In genomic region chr20:57251949-57252348, GRCh38 we compare ENCODE assay signal across 19 cellular contexts. TPM values are rescaled to one million over a fixed set of nuclear protein-coding genes. Genes with fewer than 3 reads are reported as not detected.
"Had no signal": no experiment of that assay in that cellular context is flagged by ENCODE, and none has a peak within 500 bp of the region (broad histone marks: within the 10 kb centered on the region; RNA-seq: fewer than 3 reads in every experiment).

No MANE protein-coding gene starts in this region.

- H3K9me3 Mint-ChIP-seq: activated naive CD8-positive, alpha-beta T cell treated with anti-CD3 and anti-CD28 coated beads, Interleukin-2, amount 50 U/mL, for 24 hours; activated T-helper 17 cell treated with anti-CD3 and anti-CD28 coated beads, Interleukin-2, amount 50 U/mL, for 72 hours; immature natural killer cell; stimulated activated effector memory CD8-positive, alpha-beta T cell treated with anti-CD3 and anti-CD28 coated beads, Interleukin-12 subunit alpha, Interleukin-12 subunit beta, amount 100 ng/mL, for 72 hours had no signal

- H3K27ac ChIP-seq: gastrocnemius medialis, heart left ventricle, lower lobe of right lung, ovary, thoracic aorta, uterus had no signal

- H3K4me1 ChIP-seq: gastrocnemius medialis, lower lobe of right lung, uterus had no signal

- H3K4me3 Mint-ChIP-seq: activated naive CD8-positive, alpha-beta T cell treated with anti-CD3 and anti-CD28 coated beads, Interleukin-2, amount 50 U/mL, for 24 hours; activated T-helper 17 cell treated with anti-CD3 and anti-CD28 coated beads, Interleukin-2, amount 50 U/mL, for 72 hours; mesothelial cell of epicardium; stimulated activated effector memory CD8-positive, alpha-beta T cell treated with anti-CD3 and anti-CD28 coated beads, Interleukin-12 subunit alpha, Interleukin-12 subunit beta, amount 100 ng/mL, for 72 hours had no signal

- H3K27me3 ChIP-seq: ovary, uterus had no signal

- H3K9me3 ChIP-seq: gastrocnemius medialis, lower lobe of right lung, ovary, thoracic aorta, uterus had no signal

- H3K4me1 Mint-ChIP-seq: activated T-helper 17 cell treated with anti-CD3 and anti-CD28 coated beads, Interleukin-2, amount 50 U/mL, for 72 hours had no signal

- DNase-seq: activated CD4-positive, CD25-positive, alpha-beta regulatory T cell treated with anti-CD3 and anti-CD28 coated beads, Interleukin-2, amount 50 U/mL, for 72 hours; activated naive CD4-positive, alpha-beta T cell treated with Interleukin-2 at 50 U/mL for 16 hours; aorta; dermis blood vessel endothelial cell; effector memory CD8-positive, alpha-beta T cell; gastrocnemius medialis; immature natural killer cell; lower lobe of right lung; ovary; stimulated activated CD4-positive, alpha-beta T cell treated with anti-CD3 and anti-CD28 coated beads, Interleukin-12 subunit alpha, Interleukin-12 subunit beta, amount 100 ng/mL, for 4 hours; T-helper 9 cell; uterus had no signal

- H3K27ac Mint-ChIP-seq: activated naive CD8-positive, alpha-beta T cell treated with anti-CD3 and anti-CD28 coated beads, Interleukin-2, amount 50 U/mL, for 24 hours; activated T-helper 17 cell treated with anti-CD3 and anti-CD28 coated beads, Interleukin-2, amount 50 U/mL, for 72 hours; effector memory CD8-positive, alpha-beta T cell; mesothelial cell of epicardium; stimulated activated effector memory CD8-positive, alpha-beta T cell treated with anti-CD3 and anti-CD28 coated beads, Interleukin-12 subunit alpha, Interleukin-12 subunit beta, amount 100 ng/mL, for 72 hours had no signal

- H3K36me3 Mint-ChIP-seq: immature natural killer cell; stimulated activated effector memory CD8-positive, alpha-beta T cell treated with anti-CD3 and anti-CD28 coated beads, Interleukin-12 subunit alpha, Interleukin-12 subunit beta, amount 100 ng/mL, for 72 hours had no signal

- H3K36me3 ChIP-seq: gastrocnemius medialis, heart left ventricle, lower lobe of right lung, ovary, thoracic aorta, uterus had no signal

- H3K4me3 ChIP-seq: gastrocnemius medialis, heart left ventricle, lower lobe of right lung, ovary, thoracic aorta, uterus had no signal

RNA-seq across cellular contexts. Expression of gene BMP7, which starts 14.5 kb away (rescaled TPM):
- total RNA-seq: activated T-helper 17 cell treated with anti-CD3 and anti-CD28 coated beads, Interleukin-2, amount 50 U/mL, for 72 hours; chondrocyte; dermis blood vessel endothelial cell had no signal
- polyA plus RNA-seq: aorta, immature natural killer cell had no signal
